In genomic region chr6:37438912-37439311, GRCh38 we compare ENCODE assay signal across 27 cellular contexts. TPM values are rescaled to one million over a fixed set of nuclear protein-coding genes. Genes with fewer than 3 reads are reported as not detected.
DNase-seq lines count a peak whose midpoint lies in the region; ATAC-seq, FAIRE-seq and TF ChIP-seq lines count a peak whose summit lies in the region.
"Had no signal": no experiment of that assay in that cellular context is flagged by ENCODE, and none has a peak within 500 bp of the region (broad histone marks: within the 10 kb centered on the region; RNA-seq: fewer than 3 reads in every experiment).

No MANE protein-coding gene starts in this region.

- CTCF ChIA-PET in CD8-positive, alpha-beta T cell (lab: Charles Lee), result interaction anchor here (1.3 to 1.7 kb wide), 2 partner anchors 10 to 127 kb away, joined by 3 to 4 read pairs; no protein-coding TSS in a partner anchor

- H3K4me3 Mint-ChIP-seq in CD8-positive, alpha-beta T cell, result no peak overlapping the region
- H3K4me3 Mint-ChIP-seq: CD4-positive, alpha-beta memory T cell had no signal

- H3K4me1 Mint-ChIP-seq in CD8-positive, alpha-beta T cell (ENCODE audit: low read depth), result peaks cover 67% of the 10 kb centered on the region

- H3K27me3 Mint-ChIP-seq in CD8-positive, alpha-beta T cell (ENCODE audit: low read depth), result no peaks in the 10 kb centered on the region
- H3K27me3 Mint-ChIP-seq: CD4-positive, alpha-beta memory T cell had no signal

- TF ChIP-seq POLR2A in body of pancreas (IDR thresholded peaks at IDR 0.05), result no peak

- H3K27me3 ChIP-seq in CD8-positive, alpha-beta T cell (ENCODE audit: insufficient read depth, low read length), result no peaks in the 10 kb centered on the region
- no peaks in the 10 kb centered on the region for H3K27me3 ChIP-seq in body of pancreas
- no peaks in the 10 kb centered on the region for H3K27me3 ChIP-seq in BE2C
- H3K27me3 ChIP-seq: BLaER1 treated with 17β-estradiol and CSF1 and Interleukin-3, amounts not matched to agents 10 nM and 100 nM had no signal

- H3K4me1 ChIP-seq in CD8-positive, alpha-beta T cell (ENCODE audit: insufficient read depth, low read length), result peaks cover 14% of the 10 kb centered on the region
- H3K4me1 ChIP-seq in body of pancreas (peaks cover 61% of the 10 kb centered on the region), BE2C (no peaks in the 10 kb centered on the region; the same call in 1 of the 2 replicates)

- WGBS in body of pancreas, 2 donors, result 14 to 15% methylated on average over 1 of the region's 1 CpG

- peaks cover 23% of the 10 kb centered on the region for H3K36me3 ChIP-seq in CD8-positive, alpha-beta T cell (ENCODE audit: insufficient read depth, low read length)
- peaks cover 0 to 6% of the 10 kb centered on the region in 2 donors for H3K36me3 ChIP-seq in body of pancreas (replicated peaks in 1 of 2; ENCODE audit: insufficient read depth in 1 of 2, low read depth in 2 of 2)
- peaks cover 29% of the 10 kb centered on the region for H3K36me3 ChIP-seq in BE2C

- H3K9me3 Mint-ChIP-seq in CD8-positive, alpha-beta T cell, result no peaks in the 10 kb centered on the region
- H3K9me3 Mint-ChIP-seq: CD4-positive, alpha-beta memory T cell had no signal

- H3K27ac ChIP-seq in CD8-positive, alpha-beta T cell (ENCODE audit: low read depth, low read length), result no peak overlapping the region
- peak overlapping the region in 2 of 4 donors; percentile 29 to 42 for H3K27ac ChIP-seq in body of pancreas
- H3K27ac ChIP-seq: 22Rv1; BLaER1 treated with 17β-estradiol and CSF1 and Interleukin-3, amounts not matched to agents 10 nM and 100 nM had no signal

- peak; percentile 14 for DNase-seq in NCI-H146 (lab: John Stamatoyannopoulos, UW)
- DNase-seq in NCI-H146 treated with DMSO at 0.1 percent for 48 hours (lab: John Stamatoyannopoulos, UW; ENCODE audit: unreplicated experiment), result no peak
- DNase-seq in CD8-positive, alpha-beta T cell, result no peak
- DNase-seq in body of pancreas, result no peak
- DNase-seq in BE2C, result no peak
- DNase-seq in GF-D8 (lab: John Stamatoyannopoulos, UW), result no peak
- DNase-seq: ACHN; Calu3; CD4-positive, alpha-beta memory T cell; DMS153; KBM-7; NCI-H1092; NCI-H1436; NCI-H2029 treated with DMSO at 0.1 percent for 48 hours; NCI-H345; NCI-H524; NCI-H774; NK-92 treated with Interleukin-12 subunit alpha and Interleukin-12 subunit beta, amount 100 ng/mL, for 24 hours had no signal

- H3K4me3 ChIP-seq in CD8-positive, alpha-beta T cell (ENCODE audit: low read depth, low read length), result no peak overlapping the region
- H3K4me3 ChIP-seq in body of pancreas (no peak overlapping the region), BE2C (ENCODE audit: low read depth, low read length) (no peak overlapping the region)
- H3K4me3 ChIP-seq: BLaER1 treated with 17β-estradiol and CSF1 and Interleukin-3, amounts not matched to agents 10 nM and 100 nM had no signal

- no peak for TF ChIP-seq CTCF in CD8-positive, alpha-beta T cell (IDR thresholded peaks at IDR 0.05)
- no peak for TF ChIP-seq CTCF in body of pancreas (IDR thresholded peaks at IDR 0.05)
- TF ChIP-seq CTCF in BE2C (IDR thresholded peaks at IDR 0.05; ENCODE audit: low read depth, low read length), result no peak

- peak; percentile 75 for FAIRE-seq in islet of Langerhans (lab: Jason Lieb, UNC)
- FAIRE-seq: GM12892, GM19239, H54, HepG2 had no signal

- ATAC-seq in CD8-positive, alpha-beta T cell, result no peak
- peak; percentile 45 for ATAC-seq in body of pancreas
- no peak for ATAC-seq in GM19463 (IDR thresholded peaks at IDR 0.05; ENCODE audit: unreplicated experiment)
- ATAC-seq: HepG2, Panc1 had no signal

- peak overlapping the region; percentile 8 for H3K27ac Mint-ChIP-seq in CD8-positive, alpha-beta T cell

- POLR2A ChIA-PET in CD8-positive, alpha-beta T cell (lab: Charles Lee), result no interaction called here

- H3K9me3 ChIP-seq in CD8-positive, alpha-beta T cell (ENCODE audit: low read length), result no peaks in the 10 kb centered on the region
- no peaks in the 10 kb centered on the region for H3K9me3 ChIP-seq in body of pancreas
- H3K9me3 ChIP-seq in BE2C, result no peaks in the 10 kb centered on the region
- H3K9me3 ChIP-seq: BLaER1 treated with 17β-estradiol and CSF1 and Interleukin-3, amounts not matched to agents 10 nM and 100 nM had no signal

- intact Hi-C loops in CD8-positive, alpha-beta T cell (cut with DNase I, micrococcal nuclease), result loop anchor here in 1 of 2 experiments (10.0 kb wide), 2 partner anchors 564 to 1676 kb away; partner anchors contain the start of genes PPIL1 and SAYSD1
- intact Hi-C loops in body of pancreas (cut with DNase I), result no loop called here

- H3K36me3 Mint-ChIP-seq in CD8-positive, alpha-beta T cell, result peaks cover 68% of the 10 kb centered on the region

RNA-seq across cellular contexts. Expression of gene CMTR1, which starts 5.9 kb away (rescaled TPM):
- 10 to 100 TPM; 74.8 to 79.5 TPM for total RNA-seq in CD8-positive, alpha-beta T cell
- total RNA-seq in body of pancreas, result 10 to 100 TPM; 15.8 to 23.4 TPM
- 39.5 TPM for polyA plus RNA-seq in BE2C (2012; ENCODE audit: insufficient read depth, insufficient read length, low read depth)
